1 cellular context compared by ENCODE assay signal in genomic region chr10:23630880-23631279, GRCh38.
TF ChIP-seq lines count a peak whose summit lies in the region.

No MANE protein-coding gene starts in this region.

TF ChIP-seq in H1, 55 proteins besides CTCF, POLR2A, EP300 and RAD21:
- no peak for TF ChIP-seq POLR2AphosphoS5 (IDR thresholded peaks at IDR 0.05; ENCODE audit: low read depth, low read length)
- no peak for TF ChIP-seq FOSL1 (IDR thresholded peaks at IDR 0.05; ENCODE audit: insufficient read depth, low read depth, low read length)
- no peak for TF ChIP-seq MAFK (IDR thresholded peaks at IDR 0.05; ENCODE audit: low read depth, low read length)
- no peak for TF ChIP-seq RNF2 (IDR thresholded peaks at IDR 0.05; ENCODE audit: borderline replicate concordance, low read depth, low read length, missing control alignments, poor library complexity, severe bottlenecking)
- no peak for TF ChIP-seq SUZ12 (IDR thresholded peaks at IDR 0.05; ENCODE audit: low read length)
- no peak for TF ChIP-seq ASH2L (IDR thresholded peaks at IDR 0.05; ENCODE audit: low read length)
- no peak for TF ChIP-seq GTF2F1 (IDR thresholded peaks at IDR 0.05; ENCODE audit: borderline replicate concordance, low read depth, low read length)
- TF ChIP-seq ATF2 (IDR thresholded peaks at IDR 0.05; ENCODE audit: low read length), result no peak
- no peak for TF ChIP-seq PHF8 (conservative IDR thresholded peaks at IDR 0.05; ENCODE audit: low read depth, low read length)
